ENCODE assay signal across 1 cellular context in the genomic region with DNA sequence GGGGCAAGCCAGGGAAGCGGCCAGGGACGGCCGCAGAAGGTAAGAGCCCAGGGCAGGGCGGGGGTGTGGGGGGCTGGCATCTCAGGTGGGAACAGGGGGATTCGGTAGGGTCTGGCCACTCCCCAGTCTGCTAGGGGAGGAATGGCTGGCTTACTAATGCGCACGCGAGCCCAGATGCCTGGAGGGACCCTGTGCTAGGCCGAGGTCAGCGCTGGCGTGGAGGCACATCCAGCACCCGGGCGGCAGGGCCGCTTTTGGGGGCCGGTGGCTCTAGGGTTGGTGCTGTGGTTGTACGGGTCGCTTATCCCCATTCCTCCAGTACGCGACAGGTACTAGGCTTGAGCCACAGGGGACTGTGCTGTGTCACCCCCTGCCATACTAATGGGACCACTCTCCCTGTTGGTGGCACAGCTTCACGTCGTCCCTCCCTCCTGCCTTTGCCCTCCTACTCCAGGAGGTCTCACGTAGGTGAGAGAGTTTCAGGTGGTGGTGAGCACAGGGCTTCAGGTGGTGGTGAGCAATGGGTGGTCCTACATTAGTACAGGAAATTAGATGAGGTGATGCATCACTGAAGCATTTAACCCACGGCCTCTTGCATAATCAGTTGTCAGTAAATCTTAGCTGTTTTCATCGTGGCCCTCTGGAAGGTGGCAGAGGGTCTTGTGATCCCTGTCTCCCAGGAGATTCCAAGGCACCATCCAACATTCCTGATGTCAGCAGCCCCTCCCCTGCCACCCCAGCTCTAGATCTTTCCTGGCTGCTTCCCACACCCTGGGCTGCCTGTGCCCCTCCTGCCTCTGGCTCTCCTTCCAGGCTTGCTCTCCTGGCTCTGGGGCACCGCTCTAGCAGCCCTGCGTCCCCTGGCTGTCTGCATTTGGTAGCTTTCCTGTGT.
TF ChIP-seq lines count a peak whose summit lies in the region.

No MANE protein-coding gene starts in this region.

TF ChIP-seq in K562, 482 proteins besides CTCF, POLR2A, EP300 and RAD21:
- peak; percentile 52; the same call in 1 of the 2 replicates for TF ChIP-seq CEBPG (CRISPR knock-in tag; IDR thresholded peaks at IDR 0.05)
- peak; percentile 12 to 19; a peak in 1 of 4 replicates for TF ChIP-seq CEBPG (tag; conservative IDR thresholded peaks at IDR 0.05 in 1 of 2, IDR thresholded peaks at IDR 0.05 in 1 of 2)
- no peak for TF ChIP-seq HCFC1 (IDR thresholded peaks at IDR 0.05; ENCODE audit: low read depth, low read length)
- TF ChIP-seq KAT7 (CRISPR knock-in tag; IDR thresholded peaks at IDR 0.05; ENCODE audit: borderline replicate concordance) = no peak
- 0 out of 2 replicates have a peak, but pooled peaks have one; percentile 37 for TF ChIP-seq CEBPB (tag; IDR thresholded peaks at IDR 0.05)
- no peak for TF ChIP-seq EP400 (IDR thresholded peaks at IDR 0.05)
- TF ChIP-seq ZNF551 (CRISPR knock-in tag; IDR thresholded peaks at IDR 0.05) = no peak
